ENCODE assay signal across 5 cellular contexts in the genomic region with DNA sequence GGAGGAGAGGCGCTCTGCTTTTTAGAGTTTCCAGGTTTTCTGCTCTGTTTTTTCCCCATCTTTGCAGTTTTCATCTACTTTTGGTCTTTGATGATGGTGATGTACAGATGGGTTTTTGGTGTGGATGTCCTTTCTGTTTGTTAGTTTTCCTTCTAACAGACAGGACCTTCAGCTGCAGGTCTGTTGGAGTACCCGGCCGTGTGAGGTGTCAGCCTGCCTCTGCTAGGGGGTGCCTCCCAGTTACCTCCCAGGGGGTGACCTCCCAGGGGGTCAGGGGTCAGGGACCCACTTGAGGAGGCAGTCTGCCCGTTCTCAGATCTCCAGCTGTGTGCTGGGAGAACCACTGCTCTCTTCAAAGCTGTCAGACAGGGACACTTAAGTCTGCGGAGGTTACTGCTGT. TPM values are rescaled to one million over a fixed set of nuclear protein-coding genes. Genes with fewer than 3 reads are reported as not detected.
"Had no signal": no experiment of that assay in that cellular context is flagged by ENCODE, and none has a peak within 500 bp of the region (broad histone marks: within the 10 kb centered on the region; RNA-seq: fewer than 3 reads in every experiment).

No MANE protein-coding gene starts in this region.

RNA-seq across cellular contexts. Expression of a gene that starts 22.5 kb away (rescaled TPM):
- total RNA-seq: GM23248, H1, H4, H7, HFFc6 had no signal
- polyA plus RNA-seq: GM23248, H1 had no signal
